1 cellular context compared by ENCODE assay signal in the genomic region with DNA sequence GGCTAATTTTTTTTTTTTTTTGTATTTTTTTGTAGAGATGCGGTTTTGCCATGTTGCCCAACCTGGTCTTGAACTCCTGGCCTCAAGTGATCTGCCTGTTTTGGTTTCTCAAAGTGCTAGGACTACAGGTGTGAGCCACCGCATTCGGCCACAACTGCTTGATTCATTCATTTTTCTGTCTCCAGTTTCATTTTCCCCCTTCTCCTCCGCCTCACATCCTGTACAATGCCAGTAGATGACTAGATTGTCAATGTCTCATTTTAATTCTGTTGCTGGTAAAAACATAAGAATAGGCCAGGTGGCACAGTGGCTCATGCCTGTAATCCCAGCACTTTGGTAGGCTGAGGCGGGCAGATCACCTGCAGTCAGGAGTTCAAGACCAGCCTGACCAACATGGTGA.
TF ChIP-seq lines count a peak whose summit lies in the region.

No MANE protein-coding gene starts in this region.

TF ChIP-seq in HepG2, 621 proteins besides CTCF, POLR2A, EP300 and RAD21:
- TF ChIP-seq ELK4 (CRISPR knock-in tag; IDR thresholded peaks at IDR 0.05; ENCODE audit: borderline replicate concordance), result no peak
- no peak for TF ChIP-seq PAWR (CRISPR knock-in tag; IDR thresholded peaks at IDR 0.05; ENCODE audit: borderline replicate concordance)
- no peak for TF ChIP-seq ZNF460 (CRISPR knock-in tag; IDR thresholded peaks at IDR 0.05; ENCODE audit: borderline replicate concordance)
- no peak for TF ChIP-seq ZFAT (CRISPR knock-in tag; conservative IDR thresholded peaks at IDR 0.05)
- no peak for TF ChIP-seq ZNF274 (CRISPR knock-in tag; IDR thresholded peaks at IDR 0.05)
- TF ChIP-seq, protein P1, sequence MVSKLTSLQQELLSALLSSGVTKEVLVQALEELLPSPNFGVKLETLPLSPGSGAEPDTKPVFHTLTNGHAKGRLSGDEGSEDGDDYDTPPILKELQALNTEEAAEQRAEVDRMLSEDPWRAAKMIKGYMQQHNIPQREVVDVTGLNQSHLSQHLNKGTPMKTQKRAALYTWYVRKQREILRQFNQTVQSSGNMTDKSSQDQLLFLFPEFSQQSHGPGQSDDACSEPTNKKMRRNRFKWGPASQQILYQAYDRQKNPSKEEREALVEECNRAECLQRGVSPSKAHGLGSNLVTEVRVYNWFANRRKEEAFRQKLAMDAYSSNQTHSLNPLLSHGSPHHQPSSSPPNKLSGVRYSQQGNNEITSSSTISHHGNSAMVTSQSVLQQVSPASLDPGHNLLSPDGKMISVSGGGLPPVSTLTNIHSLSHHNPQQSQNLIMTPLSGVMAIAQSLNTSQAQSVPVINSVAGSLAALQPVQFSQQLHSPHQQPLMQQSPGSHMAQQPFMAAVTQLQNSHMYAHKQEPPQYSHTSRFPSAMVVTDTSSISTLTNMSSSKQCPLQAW (CRISPR knock-in tag; IDR thresholded peaks at IDR 0.05), result no peak
- no peak for TF ChIP-seq ZNF749 (CRISPR knock-in tag; IDR thresholded peaks at IDR 0.05; ENCODE audit: borderline replicate concordance)
- TF ChIP-seq ZFYVE20 (CRISPR knock-in tag; IDR thresholded peaks at IDR 0.05; ENCODE audit: borderline replicate concordance, low read depth), result no peak
